9 cellular contexts compared by ENCODE assay signal in the genomic region with DNA sequence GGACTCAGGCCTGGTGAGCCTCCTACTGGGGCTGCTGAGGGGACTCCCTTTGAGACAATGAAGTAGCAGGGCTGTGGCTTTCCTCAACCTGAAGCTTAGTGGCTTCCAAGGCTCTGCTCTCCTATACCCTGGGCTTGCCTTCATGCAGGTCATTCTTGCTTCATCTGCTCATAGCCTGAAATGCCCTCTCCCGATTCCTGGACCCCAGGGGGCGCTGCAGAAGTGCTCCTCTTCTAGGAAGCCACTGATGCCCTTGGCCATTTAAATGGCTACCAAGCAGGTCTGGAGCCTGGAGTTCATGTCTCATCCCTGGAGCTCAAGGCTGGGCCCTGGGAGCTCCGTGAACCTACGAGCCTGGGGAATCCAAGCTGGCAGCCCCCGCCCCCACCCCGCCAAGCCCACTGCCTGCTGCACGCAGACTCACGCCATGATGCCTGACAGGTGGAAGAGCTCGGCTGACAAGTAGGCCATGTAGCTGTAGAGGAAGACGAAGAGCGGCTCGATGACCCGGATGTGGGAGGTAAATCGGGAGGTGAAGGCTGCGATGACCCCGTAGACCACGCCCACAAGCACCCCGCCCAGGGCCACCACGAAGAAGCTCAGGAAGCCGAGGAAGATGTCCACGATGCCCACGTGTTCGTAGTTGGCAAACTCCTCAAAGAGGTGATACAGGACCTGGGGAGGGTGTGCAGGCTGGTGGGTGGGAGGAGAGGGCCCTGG. TPM values are rescaled to one million over a fixed set of nuclear protein-coding genes. Genes with fewer than 3 reads are reported as not detected.
A peak's percentile ranks its signal among the peaks of the same experiment; 100 is the strongest.
DNase-seq lines count a peak whose midpoint lies in the region; ATAC-seq and TF ChIP-seq lines count a peak whose summit lies in the region.
"Had no signal": no experiment of that assay in that cellular context is flagged by ENCODE, and none has a peak within 500 bp of the region (broad histone marks: within the 10 kb centered on the region; RNA-seq: fewer than 3 reads in every experiment).

No MANE protein-coding gene starts in this region.

- no peak overlapping the region for H3K4me2 ChIP-seq in neuronal stem cell (ENCODE audit: insufficient read depth, low read length, poor library complexity, severe bottlenecking)

- DNase-seq in DMS153 (lab: John Stamatoyannopoulos, UW), result peak; percentile 24
- no peak for DNase-seq in DMS153 treated with DMSO at 0.1 percent for 48 hours (lab: John Stamatoyannopoulos, UW; ENCODE audit: unreplicated experiment)
- peak in 64 of 76 experiments; percentile 9 to 74 (median 52) for DNase-seq in HUDEP-2 (lab: John Stamatoyannopoulos, UW; ENCODE audit: unreplicated experiment in 76 of 76)
- peak; percentile 47 for DNase-seq in activated naive CD4-positive, alpha-beta T cell treated with anti-CD3 and anti-CD28 coated beads, Interleukin-2, amount 10 ng/mL, durations not matched to agents 7 days and 5 days
- DNase-seq in neuronal stem cell (ENCODE audit: low spot score), result no peak
- DNase-seq in NCI-H128 (lab: John Stamatoyannopoulos, UW; ENCODE audit: unreplicated experiment), result no peak

- peaks cover 5% of the 10 kb centered on the region for H3K79me1 ChIP-seq in neuronal stem cell (ENCODE audit: low read depth, low read length)

- no peak overlapping the region for H2BK15ac ChIP-seq in neuronal stem cell (ENCODE audit: low read length)

- no peak overlapping the region for H3K4ac ChIP-seq in neuronal stem cell (ENCODE audit: low read length)

- peak overlapping the region; percentile 82 for H4K8ac ChIP-seq in neuronal stem cell (ENCODE audit: low read depth, low read length)

- H4K91ac ChIP-seq in neuronal stem cell (ENCODE audit: low read depth, low read length, poor library complexity), result no peak overlapping the region

- no CpG with 5 or more reads among the region's 23 CpGs for WGBS in neuronal stem cell (ENCODE audit: extremely low coverage in 2 of 2, insufficient read length in 2 of 2, insufficient replicate concordance in 1 of 2), 2 donors

- peaks cover 2 to 8% of the 10 kb centered on the region in 2 donors for H3K4me1 ChIP-seq in neuronal stem cell (ENCODE audit: control insufficient read depth in 2 of 2, insufficient read depth in 1 of 2, low read depth in 1 of 2, low read length in 2 of 2)

- peak overlapping the region; percentile 81 for H2AK5ac ChIP-seq in neuronal stem cell (ENCODE audit: low read depth, low read length)

- peaks cover 5 to 36% of the 10 kb centered on the region in 2 donors for H3K36me3 ChIP-seq in neuronal stem cell (replicated peaks in 1 of 2; ENCODE audit: control insufficient read depth in 2 of 2, insufficient read depth in 2 of 2, low read length in 2 of 2)

- H3K4me1 Mint-ChIP-seq in activated naive CD4-positive, alpha-beta T cell treated with anti-CD3 and anti-CD28 coated beads, Interleukin-2, amount 10 ng/mL, durations not matched to agents 7 days and 5 days, result peaks cover 36% of the 10 kb centered on the region

- peaks cover 28% of the 10 kb centered on the region for H3K36me3 Mint-ChIP-seq in activated naive CD4-positive, alpha-beta T cell treated with anti-CD3 and anti-CD28 coated beads, Interleukin-2, amount 10 ng/mL, durations not matched to agents 7 days and 5 days

- H2AFZ ChIP-seq in neuronal stem cell (ENCODE audit: low read length), result no peak overlapping the region

- no peaks in the 10 kb centered on the region for H3K27me3 Mint-ChIP-seq in activated naive CD4-positive, alpha-beta T cell treated with anti-CD3 and anti-CD28 coated beads, Interleukin-2, amount 10 ng/mL, durations not matched to agents 7 days and 5 days

- no peaks in the 10 kb centered on the region for H3K9me3 Mint-ChIP-seq in activated naive CD4-positive, alpha-beta T cell treated with anti-CD3 and anti-CD28 coated beads, Interleukin-2, amount 10 ng/mL, durations not matched to agents 7 days and 5 days

- peak overlapping the region; percentile 31 for H3K23ac ChIP-seq in neuronal stem cell (ENCODE audit: low read depth, low read length, poor library complexity)

- TF ChIP-seq POLR2A in GM18505 (IDR thresholded peaks at IDR 0.05; ENCODE audit: borderline replicate concordance, extremely low read depth, insufficient read depth, insufficient read length), result no peak

- no peaks in the 10 kb centered on the region for H3K27me3 ChIP-seq in neuronal stem cell (ENCODE audit: control insufficient read depth in 3 of 3, insufficient read depth in 3 of 3, low read depth in 1 of 3, low read length in 3 of 3)

- H3K27ac ChIP-seq in neuronal stem cell (replicated peaks; ENCODE audit: low read length), result no peak overlapping the region

- H3K4me3 ChIP-seq in neuronal stem cell (ENCODE audit: low read length in 2 of 2), result no peak overlapping the region
- H3K4me3 ChIP-seq: skin epidermis had no signal

- H3K18ac ChIP-seq in neuronal stem cell (ENCODE audit: low read length), result peak overlapping the region; percentile 17

- CTCF ChIA-PET in activated naive CD4-positive, alpha-beta T cell treated with anti-CD3 and anti-CD28 coated beads, Interleukin-2, amount 10 ng/mL, durations not matched to agents 7 days and 5 days (lab: Charles Lee), result interaction anchor here (1.1 to 1.2 kb wide), 3 partner anchors 8 to 89 kb away, joined by 3 to 4 read pairs (median 3); no protein-coding TSS in a partner anchor

- no peak overlapping the region for H2BK120ac ChIP-seq in neuronal stem cell (ENCODE audit: low read depth, low read length)

- H3K9ac ChIP-seq in neuronal stem cell (ENCODE audit: low read depth, low read length, poor library complexity), result no peak overlapping the region

- peak overlapping the region; percentile 31 for H3K14ac ChIP-seq in neuronal stem cell (ENCODE audit: low read length)

- ATAC-seq in HG03159 (IDR thresholded peaks at IDR 0.05; ENCODE audit: unreplicated experiment) (no peak), GM18505 (IDR thresholded peaks at IDR 0.05; ENCODE audit: unreplicated experiment) (no peak)

- H3K9me3 ChIP-seq in neuronal stem cell (replicated peaks in 1 of 2; ENCODE audit: control insufficient read depth in 2 of 2, insufficient read depth in 1 of 2, low read depth in 1 of 2, low read length in 2 of 2), result no peaks in the 10 kb centered on the region

- no peak overlapping the region for H2BK12ac ChIP-seq in neuronal stem cell (ENCODE audit: low read length)

- H3K4me3 Mint-ChIP-seq in activated naive CD4-positive, alpha-beta T cell treated with anti-CD3 and anti-CD28 coated beads, Interleukin-2, amount 10 ng/mL, durations not matched to agents 7 days and 5 days, result no peak overlapping the region

- no peak overlapping the region for H2BK5ac ChIP-seq in neuronal stem cell (ENCODE audit: low read length)

- no peak overlapping the region for H3K27ac Mint-ChIP-seq in activated naive CD4-positive, alpha-beta T cell treated with anti-CD3 and anti-CD28 coated beads, Interleukin-2, amount 10 ng/mL, durations not matched to agents 7 days and 5 days

RNA-seq across cellular contexts. Expression of gene SLC9A1, which starts 45.7 kb away (rescaled TPM):
- polyA plus RNA-seq in neuronal stem cell (2013, experiment 1 of 2), result 9.4 TPM
- 9.4 TPM for polyA plus RNA-seq in neuronal stem cell (2013, experiment 2 of 2)

Comparison
In these comparisons a context has a peak if more than half of its experiments do, and no peak if none do; other contexts are left out.
1. DNase-seq: peak in DMS153 (single experiment), HUDEP-2 (64 of 76) and activated naive CD4-positive, alpha-beta T cell treated with anti-CD3 and anti-CD28 coated beads, Interleukin-2, amount 10 ng/mL, durations not matched to agents 7 days and 5 days (single experiment); none in DMS153 treated with DMSO at 0.1 percent for 48 hours (single experiment), neuronal stem cell (single experiment) and NCI-H128 (single experiment).